ENCODE assay signal across 25 cellular contexts in genomic region chr17:8310601-8311123, GRCh38. TPM values are rescaled to one million over a fixed set of nuclear protein-coding genes. Genes with fewer than 3 reads are reported as not detected.
DNase-seq lines count a peak whose midpoint lies in the region; ATAC-seq and TF ChIP-seq lines count a peak whose summit lies in the region.
"Had no signal": no experiment of that assay in that cellular context is flagged by ENCODE, and none has a peak within 500 bp of the region (broad histone marks: within the 10 kb centered on the region; RNA-seq: fewer than 3 reads in every experiment).

No MANE protein-coding gene starts in this region.

- H3K27me3 ChIP-seq in SJCRH30 (no peaks in the 10 kb centered on the region), esophagus squamous epithelium (peaks cover 0 to 55% (median 3%) of the 10 kb centered on the region in 4 donors), stomach (peaks cover 0 to 57% (median 42%) of the 10 kb centered on the region in 3 donors)

- peaks cover 8% of the 10 kb centered on the region for H3K4me1 Mint-ChIP-seq in mesothelial cell of epicardium
- H3K4me1 Mint-ChIP-seq: activated T-helper 17 cell treated with anti-CD3 and anti-CD28 coated beads, Interleukin-2, amount 50 U/mL, for 72 hours had no signal

- POLR2A ChIA-PET in HEK293T (lab: Yijun Ruan, JAX) = no interaction called here

- 52 to 56% methylated on average over 6 to 10 of the region's 10 CpGs for WGBS in esophagus squamous epithelium, 2 donors
- WGBS in stomach, 5 donors = 39 to 61% (median 57%) methylated on average over 9 to 10 of the region's 10 CpGs

- CTCF ChIA-PET in HEK293T (lab: Yijun Ruan, JAX) = no interaction called here

- H3K27me3 Mint-ChIP-seq in mesothelial cell of epicardium (ENCODE audit: low read depth) = peaks cover 44% of the 10 kb centered on the region

- TF ChIP-seq EP300 in stomach (IDR thresholded peaks at IDR 0.05) = no peak

- H3K4me3 Mint-ChIP-seq in mesothelial cell of epicardium = no peak overlapping the region
- H3K4me3 Mint-ChIP-seq: activated T-helper 17 cell treated with anti-CD3 and anti-CD28 coated beads, Interleukin-2, amount 50 U/mL, for 72 hours; CD4-positive, alpha-beta T cell had no signal

- intact Hi-C loops in esophagus squamous epithelium (cut with DNase I) = no loop called here
- intact Hi-C loops in stomach (cut with DNase I; ENCODE audit: low total_unique reads) = no loop called here

- H3K9me3 Mint-ChIP-seq in mesothelial cell of epicardium = no peaks in the 10 kb centered on the region
- H3K9me3 Mint-ChIP-seq: activated T-helper 17 cell treated with anti-CD3 and anti-CD28 coated beads, Interleukin-2, amount 50 U/mL, for 72 hours; CD4-positive, alpha-beta T cell; immature natural killer cell had no signal

- no peak overlapping the region for H3K27ac ChIP-seq in SJCRH30
- H3K27ac ChIP-seq in esophagus squamous epithelium = peak overlapping the region; percentile 39 to 79 (median 64)
- peak overlapping the region; percentile 9 to 67 (median 51) for H3K27ac ChIP-seq in stomach

- ATAC-seq in GM18519 (IDR thresholded peaks at IDR 0.05; ENCODE audit: low FRiP score, unreplicated experiment) = no peak
- ATAC-seq: activated T-helper 17 cell treated with anti-CD3 and anti-CD28 coated beads, Interleukin-2, amount 50 U/mL, for 72 hours had no signal

- no peaks in the 10 kb centered on the region for H3K9me3 ChIP-seq in SJCRH30 (replicated peaks)
- H3K9me3 ChIP-seq in esophagus squamous epithelium = no peaks in the 10 kb centered on the region
- no peaks in the 10 kb centered on the region for H3K9me3 ChIP-seq in stomach
- H3K9me3 ChIP-seq: adrenal gland, mucosa of descending colon had no signal

- H3K4me3 ChIP-seq in SJCRH30 = peak overlapping the region; percentile 30; the same call in 1 of the 2 replicates
- H3K4me3 ChIP-seq in esophagus squamous epithelium = peak overlapping the region; percentile 3 to 54 (median 31)
- peak overlapping the region; percentile 7 to 29 (median 26) for H3K4me3 ChIP-seq in stomach
- H3K4me3 ChIP-seq: adrenal gland, mucosa of descending colon, smooth muscle cell had no signal

- no peak for DNase-seq in SJCRH30
- DNase-seq in esophagus squamous epithelium (lab: John Stamatoyannopoulos, UW) = no peak
- peak; percentile 62 to 68 for DNase-seq in lung microvascular endothelial cell (ENCODE audit: low read depth in 2 of 2)
- DNase-seq in stomach = no peak
- no peak for DNase-seq in mesothelial cell of epicardium (ENCODE audit: low spot score in 2 of 2, unreplicated experiment in 2 of 2)
- no peak for DNase-seq in HCEC 1CT
- DNase-seq in HEK293T (ENCODE audit: extremely low spot score) = no peak
- DNase-seq: ACHN; activated CD4-positive, CD25-positive, alpha-beta regulatory T cell; CD4-positive, alpha-beta T cell; DMS53; GOT3; immature natural killer cell; NCI-H187; NCI-H510A; SHP77 had no signal

- TF ChIP-seq POLR2A in esophagus squamous epithelium (IDR thresholded peaks at IDR 0.05) = no peak
- TF ChIP-seq POLR2A in stomach (IDR thresholded peaks at IDR 0.05) = no peak

- TF ChIP-seq CTCF in esophagus squamous epithelium (IDR thresholded peaks at IDR 0.05) = no peak
- TF ChIP-seq CTCF in stomach (IDR thresholded peaks at IDR 0.05) = no peak
- TF ChIP-seq CTCF in mesothelial cell of epicardium (IDR thresholded peaks at IDR 0.05; ENCODE audit: unreplicated experiment) = no peak

- H3K36me3 ChIP-seq in SJCRH30 (no peaks in the 10 kb centered on the region), esophagus squamous epithelium (no peaks in the 10 kb centered on the region), stomach (no peaks in the 10 kb centered on the region)
- H3K36me3 ChIP-seq: adrenal gland had no signal

- H3K36me3 Mint-ChIP-seq in mesothelial cell of epicardium = no peaks in the 10 kb centered on the region
- H3K36me3 Mint-ChIP-seq: immature natural killer cell had no signal

- H3K4me1 ChIP-seq in SJCRH30 (0 out of 2 replicates have a peak, but pooled peaks cover 2% of the 10 kb centered on the region), esophagus squamous epithelium (peaks cover 8 to 20% (median 8%) of the 10 kb centered on the region in 3 donors), stomach (peaks cover 7 to 11% (median 10%) of the 10 kb centered on the region in 4 donors)
- H3K4me1 ChIP-seq: adrenal gland had no signal

- no peak overlapping the region for H3K27ac Mint-ChIP-seq in mesothelial cell of epicardium
- H3K27ac Mint-ChIP-seq: activated T-helper 17 cell treated with anti-CD3 and anti-CD28 coated beads, Interleukin-2, amount 50 U/mL, for 72 hours; CD4-positive, alpha-beta T cell had no signal

TF ChIP-seq in HEK293T, 16 proteins besides CTCF, POLR2A, EP300 and RAD21:
- no peak for TF ChIP-seq CTBP1 (IDR thresholded peaks at IDR 0.05; ENCODE audit: borderline replicate concordance)
- TF ChIP-seq TARDBP (IDR thresholded peaks at IDR 0.05) = no peak
- TF ChIP-seq ARNT (IDR thresholded peaks at IDR 0.05) = no peak
- no peak for TF ChIP-seq L3MBTL2 (conservative IDR thresholded peaks at IDR 0.05)
- no peak for TF ChIP-seq LEF1 (IDR thresholded peaks at IDR 0.05; ENCODE audit: borderline replicate concordance)

RNA-seq across cellular contexts. Expression of gene ARHGEF15, which starts 0.6 kb away (rescaled TPM):
- 0.71 and 1.8 TPM in 2 replicates for total RNA-seq in SJCRH30 (2014; rRNA removed; shearing (Covaris generic))
- total RNA-seq in esophagus squamous epithelium = 1 to 10 TPM in 3 of 4 donors, under 1 TPM in 1; 0.27 to 7.6 (median 2.9) TPM
- 6.7 and 8.1 TPM in 2 replicates for total RNA-seq in lung microvascular endothelial cell
- 100 to 1,000 TPM in 1 of 5 donors, 10 to 100 TPM in 2, 1 to 10 TPM in 2; 2.4 to 263 (median 11.0) TPM for total RNA-seq in stomach
- 1 to 10 TPM; 2.8 to 5.7 (median 3.8) TPM for polyA plus RNA-seq in stomach
- 0.20 TPM in 1 of 3 replicates, not detected in the others for total RNA-seq in mesothelial cell of epicardium
- total RNA-seq: activated CD8-positive, alpha-beta memory T cell treated with anti-CD3 and anti-CD28 coated beads for 36 hours; activated T-helper 17 cell treated with anti-CD3 and anti-CD28 coated beads, Interleukin-2, amount 50 U/mL, for 72 hours; CD4-positive, alpha-beta T cell; smooth muscle cell had no signal
- polyA plus RNA-seq: immature natural killer cell, smooth muscle cell had no signal

RNA-seq across cellular contexts. Expression of gene SLC25A35, which starts 15.5 kb away (rescaled TPM):
- total RNA-seq in SJCRH30 (2014; rRNA removed; shearing (Covaris generic)) = 1.0 and 1.6 TPM in 2 replicates
- total RNA-seq in esophagus squamous epithelium (1 to 10 TPM in 2 of 4 donors, under 1 TPM in 2; 0.29 to 1.3 (median 1.1) TPM), lung microvascular endothelial cell (0.22 and 0.40 TPM in 2 replicates), stomach (10 to 100 TPM in 1 of 5 donors, 1 to 10 TPM in 2, under 1 TPM in 1, not detected in 1; 0.55 to 25.9 (median 4.8) TPM), mesothelial cell of epicardium (8.8 to 9.2 TPM (median 9.1 TPM) in 3 replicates)
- 1 to 10 TPM; 4.0 to 7.3 (median 4.4) TPM for polyA plus RNA-seq in stomach

RNA-seq across cellular contexts. Expression of gene RANGRF, which starts 22.2 kb away (rescaled TPM):
- total RNA-seq in SJCRH30 (2014; rRNA removed; shearing (Covaris generic)) = 17.9 and 19.2 TPM in 2 replicates
- total RNA-seq in esophagus squamous epithelium (10 to 100 TPM in 3 of 4 donors, 1 to 10 TPM in 1; 7.8 to 15.4 (median 12.6) TPM), lung microvascular endothelial cell (9.2 and 9.7 TPM in 2 replicates), stomach (10 to 100 TPM in 1 of 5 donors, 1 to 10 TPM in 3, not detected in 1; 2.9 to 25.4 (median 7.6) TPM), mesothelial cell of epicardium (25.1 to 26.4 TPM (median 25.7 TPM) in 3 replicates)
- polyA plus RNA-seq in stomach = 10 to 100 TPM; 48.5 to 59.2 (median 54.1) TPM

RNA-seq across cellular contexts. Expression of gene ODF4, which starts 29.0 kb away (rescaled TPM):
- total RNA-seq in SJCRH30 (2014; rRNA removed; shearing (Covaris generic)) = not detected in 2 replicates
- total RNA-seq in esophagus squamous epithelium = not detected
- not detected in 2 replicates for total RNA-seq in lung microvascular endothelial cell
- total RNA-seq in stomach = not detected
- polyA plus RNA-seq in stomach = not detected
- not detected in 3 replicates for total RNA-seq in mesothelial cell of epicardium
- total RNA-seq: activated CD8-positive, alpha-beta memory T cell treated with anti-CD3 and anti-CD28 coated beads for 36 hours; activated T-helper 17 cell treated with anti-CD3 and anti-CD28 coated beads, Interleukin-2, amount 50 U/mL, for 72 hours; adrenal gland; CD4-positive, alpha-beta T cell; frontal cortex; mucosa of descending colon; omental fat pad; smooth muscle cell; T-helper 2 cell treated with Interferon-gamma antibody and Interleukin-4, amounts not matched to agents 100 ng/mL and 5 ng/mL, for 36 hours had no signal
- polyA plus RNA-seq: adrenal gland, immature natural killer cell, smooth muscle cell had no signal

Comparison
In these comparisons a context has a peak if more than half of its experiments do, and no peak if none do; other contexts are left out.
1. DNase-seq: peak in lung microvascular endothelial cell (2 of 2); none in SJCRH30 (0 of 2), esophagus squamous epithelium (single experiment), stomach (single experiment), mesothelial cell of epicardium (0 of 2), HCEC 1CT (single experiment) and HEK293T (single experiment).
2. Peak in every context shown above with its lines, with median percentiles within 50 percentile points of each other: H3K4me3 ChIP-seq.